In the genomic region with DNA sequence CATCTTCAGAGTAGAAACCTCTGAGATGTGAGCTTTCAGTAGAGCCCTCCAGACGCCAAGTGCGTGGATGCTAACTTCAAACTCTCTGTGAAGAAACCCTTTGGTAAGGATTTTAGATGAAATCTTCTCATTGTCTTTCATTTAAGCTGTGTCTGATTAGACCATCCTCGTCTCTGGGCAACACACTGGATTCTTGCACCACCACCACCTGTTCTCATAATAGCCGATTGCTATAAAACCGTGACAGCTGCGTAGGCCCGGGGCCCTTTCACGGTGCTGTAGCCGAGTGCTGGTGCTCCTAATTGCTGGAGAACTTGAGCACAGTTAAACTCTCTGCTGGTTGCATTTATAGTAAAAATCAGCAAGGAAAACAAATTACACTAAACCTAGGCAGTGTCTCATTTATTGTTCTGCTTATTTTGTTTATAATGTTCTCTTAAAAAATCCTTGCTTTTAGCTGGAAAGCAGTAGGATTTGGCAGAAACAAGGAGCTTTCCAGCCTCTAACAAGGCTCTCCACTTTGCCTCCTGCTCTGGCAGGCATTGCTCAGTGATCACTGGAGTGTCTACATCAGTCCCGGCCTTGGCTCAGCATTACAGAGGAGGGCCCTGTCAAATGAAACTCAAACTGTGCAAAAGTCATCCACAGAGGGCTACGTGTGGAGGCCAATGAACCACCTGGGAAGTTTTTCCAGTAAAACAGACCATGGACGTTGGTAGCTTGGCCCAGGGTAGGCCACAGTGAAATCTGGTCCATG, we compare ENCODE assay signal across 14 cellular contexts. TPM values are rescaled to one million over a fixed set of nuclear protein-coding genes. Genes with fewer than 3 reads are reported as not detected.
DNase-seq lines count a peak whose midpoint lies in the region; ATAC-seq and TF ChIP-seq lines count a peak whose summit lies in the region.
"Had no signal": no experiment of that assay in that cellular context is flagged by ENCODE, and none has a peak within 500 bp of the region (broad histone marks: within the 10 kb centered on the region; RNA-seq: fewer than 3 reads in every experiment).

No MANE protein-coding gene starts in this region.

- no peaks in the 10 kb centered on the region for H3K27me3 ChIP-seq in GM23338 (ENCODE audit: insufficient read depth)

- H3F3A ChIP-seq in GM23338 (replicated peaks; ENCODE audit: low read depth): no peaks in the 10 kb centered on the region

- H3K4me3 Mint-ChIP-seq in GM23338 (no peak overlapping the region), nephron (no peak overlapping the region)
- H3K4me3 Mint-ChIP-seq: B cell; CD4-positive, alpha-beta T cell; HFFc6 had no signal

- no peak overlapping the region for H3K4me2 ChIP-seq in GM23338

- H3K27me3 Mint-ChIP-seq in GM23338 (ENCODE audit: insufficient read depth, low read depth, poor library complexity) (peaks cover 3% of the 10 kb centered on the region), nephron (ENCODE audit: low read depth) (peaks cover 7% of the 10 kb centered on the region)
- H3K27me3 Mint-ChIP-seq: CD4-positive, alpha-beta T cell had no signal

- H3K4me1 Mint-ChIP-seq in GM23338 (peaks cover 7% of the 10 kb centered on the region), nephron (peaks cover 27% of the 10 kb centered on the region)
- H3K4me1 Mint-ChIP-seq: B cell had no signal

- H3K36me3 Mint-ChIP-seq in GM23338 (ENCODE audit: low read depth) (no peaks in the 10 kb centered on the region), nephron (ENCODE audit: low read depth) (no peaks in the 10 kb centered on the region)

- no peak overlapping the region for H3K27ac Mint-ChIP-seq in GM23338
- H3K27ac Mint-ChIP-seq in nephron: peak overlapping the region; percentile 25 to 73 (median 38)
- H3K27ac Mint-ChIP-seq: B cell; CD4-positive, alpha-beta T cell; HFFc6 had no signal

- no peaks in the 10 kb centered on the region for H4K20me1 ChIP-seq in GM23338 (replicated peaks; ENCODE audit: insufficient read depth)

- TF ChIP-seq CTCF in GM23338 (conservative IDR thresholded peaks at IDR 0.05; ENCODE audit: low read depth in 2 of 2) (no peak), nephron (IDR thresholded peaks at IDR 0.05; ENCODE audit: unreplicated experiment in 3 of 3) (no peak)

- H3K4me3 ChIP-seq in GM23338: no peak overlapping the region

- no peak for DNase-seq in GM23338 (ENCODE audit: low spot score)
- peak; percentile 65 for DNase-seq in NCI-H1694 (lab: John Stamatoyannopoulos, UW)
- peak; percentile 31 for DNase-seq in SHP77 treated with DMSO at 0.1 percent for 48 hours (lab: John Stamatoyannopoulos, UW)
- DNase-seq in NCI-H1436 treated with DMSO at 0.1 percent for 48 hours (lab: John Stamatoyannopoulos, UW): no peak
- no peak for DNase-seq in KG1 (lab: John Stamatoyannopoulos, UW)
- no peak for DNase-seq in superior temporal gyrus (ENCODE audit: extremely low spot score)
- DNase-seq: CD4-positive, alpha-beta T cell; HFFc6; NCI-H69; T-helper 9 cell had no signal

- no peaks in the 10 kb centered on the region for H3K9me2 ChIP-seq in GM23338 (ENCODE audit: insufficient read depth)

- no peaks in the 10 kb centered on the region for H3K79me2 ChIP-seq in GM23338 (replicated peaks; ENCODE audit: insufficient read depth)

- no peaks in the 10 kb centered on the region for H3K4me1 ChIP-seq in GM23338 (ENCODE audit: insufficient read depth)

- ATAC-seq in GM23338: no peak
- ATAC-seq in HG03139 (IDR thresholded peaks at IDR 0.05; ENCODE audit: unreplicated experiment): no peak
- ATAC-seq: HepG2 had no signal

- no peaks in the 10 kb centered on the region for H3K36me3 ChIP-seq in GM23338 (ENCODE audit: insufficient read depth)

- H3K27ac ChIP-seq in GM23338 (ENCODE audit: low read depth): no peak overlapping the region

- H2AFZ ChIP-seq in GM23338: 0 out of 2 replicates have a peak overlapping the region, but pooled peaks have one; percentile 6

- H3K9me3 Mint-ChIP-seq in GM23338 (no peaks in the 10 kb centered on the region), nephron (no peaks in the 10 kb centered on the region)
- H3K9me3 Mint-ChIP-seq: CD4-positive, alpha-beta T cell; HFFc6 had no signal

TF ChIP-seq in GM23338, 12 proteins besides CTCF, POLR2A, EP300 and RAD21 (continues in another document):
- TF ChIP-seq ZNF331 (CRISPR knock-in tag; IDR thresholded peaks at IDR 0.05; ENCODE audit: low read depth) (no peak), EZH2phosphoT487 (IDR thresholded peaks at IDR 0.05; ENCODE audit: unreplicated experiment) (no peak), EZH2 (IDR thresholded peaks at IDR 0.05; ENCODE audit: low read depth, unreplicated experiment) (no peak), NANOG (IDR thresholded peaks at IDR 0.05; ENCODE audit: borderline replicate concordance) (no peak), POLR2AphosphoS5 (IDR thresholded peaks at IDR 0.05; ENCODE audit: low read depth) (no peak), STAT1 (IDR thresholded peaks at IDR 0.05; ENCODE audit: unreplicated experiment) (no peak), CREB1 (CRISPR knock-in tag; IDR thresholded peaks at IDR 0.05; ENCODE audit: low read depth) (no peak), ZNF114 (CRISPR knock-in tag; IDR thresholded peaks at IDR 0.05) (no peak)
- TF ChIP-seq, protein P1, sequence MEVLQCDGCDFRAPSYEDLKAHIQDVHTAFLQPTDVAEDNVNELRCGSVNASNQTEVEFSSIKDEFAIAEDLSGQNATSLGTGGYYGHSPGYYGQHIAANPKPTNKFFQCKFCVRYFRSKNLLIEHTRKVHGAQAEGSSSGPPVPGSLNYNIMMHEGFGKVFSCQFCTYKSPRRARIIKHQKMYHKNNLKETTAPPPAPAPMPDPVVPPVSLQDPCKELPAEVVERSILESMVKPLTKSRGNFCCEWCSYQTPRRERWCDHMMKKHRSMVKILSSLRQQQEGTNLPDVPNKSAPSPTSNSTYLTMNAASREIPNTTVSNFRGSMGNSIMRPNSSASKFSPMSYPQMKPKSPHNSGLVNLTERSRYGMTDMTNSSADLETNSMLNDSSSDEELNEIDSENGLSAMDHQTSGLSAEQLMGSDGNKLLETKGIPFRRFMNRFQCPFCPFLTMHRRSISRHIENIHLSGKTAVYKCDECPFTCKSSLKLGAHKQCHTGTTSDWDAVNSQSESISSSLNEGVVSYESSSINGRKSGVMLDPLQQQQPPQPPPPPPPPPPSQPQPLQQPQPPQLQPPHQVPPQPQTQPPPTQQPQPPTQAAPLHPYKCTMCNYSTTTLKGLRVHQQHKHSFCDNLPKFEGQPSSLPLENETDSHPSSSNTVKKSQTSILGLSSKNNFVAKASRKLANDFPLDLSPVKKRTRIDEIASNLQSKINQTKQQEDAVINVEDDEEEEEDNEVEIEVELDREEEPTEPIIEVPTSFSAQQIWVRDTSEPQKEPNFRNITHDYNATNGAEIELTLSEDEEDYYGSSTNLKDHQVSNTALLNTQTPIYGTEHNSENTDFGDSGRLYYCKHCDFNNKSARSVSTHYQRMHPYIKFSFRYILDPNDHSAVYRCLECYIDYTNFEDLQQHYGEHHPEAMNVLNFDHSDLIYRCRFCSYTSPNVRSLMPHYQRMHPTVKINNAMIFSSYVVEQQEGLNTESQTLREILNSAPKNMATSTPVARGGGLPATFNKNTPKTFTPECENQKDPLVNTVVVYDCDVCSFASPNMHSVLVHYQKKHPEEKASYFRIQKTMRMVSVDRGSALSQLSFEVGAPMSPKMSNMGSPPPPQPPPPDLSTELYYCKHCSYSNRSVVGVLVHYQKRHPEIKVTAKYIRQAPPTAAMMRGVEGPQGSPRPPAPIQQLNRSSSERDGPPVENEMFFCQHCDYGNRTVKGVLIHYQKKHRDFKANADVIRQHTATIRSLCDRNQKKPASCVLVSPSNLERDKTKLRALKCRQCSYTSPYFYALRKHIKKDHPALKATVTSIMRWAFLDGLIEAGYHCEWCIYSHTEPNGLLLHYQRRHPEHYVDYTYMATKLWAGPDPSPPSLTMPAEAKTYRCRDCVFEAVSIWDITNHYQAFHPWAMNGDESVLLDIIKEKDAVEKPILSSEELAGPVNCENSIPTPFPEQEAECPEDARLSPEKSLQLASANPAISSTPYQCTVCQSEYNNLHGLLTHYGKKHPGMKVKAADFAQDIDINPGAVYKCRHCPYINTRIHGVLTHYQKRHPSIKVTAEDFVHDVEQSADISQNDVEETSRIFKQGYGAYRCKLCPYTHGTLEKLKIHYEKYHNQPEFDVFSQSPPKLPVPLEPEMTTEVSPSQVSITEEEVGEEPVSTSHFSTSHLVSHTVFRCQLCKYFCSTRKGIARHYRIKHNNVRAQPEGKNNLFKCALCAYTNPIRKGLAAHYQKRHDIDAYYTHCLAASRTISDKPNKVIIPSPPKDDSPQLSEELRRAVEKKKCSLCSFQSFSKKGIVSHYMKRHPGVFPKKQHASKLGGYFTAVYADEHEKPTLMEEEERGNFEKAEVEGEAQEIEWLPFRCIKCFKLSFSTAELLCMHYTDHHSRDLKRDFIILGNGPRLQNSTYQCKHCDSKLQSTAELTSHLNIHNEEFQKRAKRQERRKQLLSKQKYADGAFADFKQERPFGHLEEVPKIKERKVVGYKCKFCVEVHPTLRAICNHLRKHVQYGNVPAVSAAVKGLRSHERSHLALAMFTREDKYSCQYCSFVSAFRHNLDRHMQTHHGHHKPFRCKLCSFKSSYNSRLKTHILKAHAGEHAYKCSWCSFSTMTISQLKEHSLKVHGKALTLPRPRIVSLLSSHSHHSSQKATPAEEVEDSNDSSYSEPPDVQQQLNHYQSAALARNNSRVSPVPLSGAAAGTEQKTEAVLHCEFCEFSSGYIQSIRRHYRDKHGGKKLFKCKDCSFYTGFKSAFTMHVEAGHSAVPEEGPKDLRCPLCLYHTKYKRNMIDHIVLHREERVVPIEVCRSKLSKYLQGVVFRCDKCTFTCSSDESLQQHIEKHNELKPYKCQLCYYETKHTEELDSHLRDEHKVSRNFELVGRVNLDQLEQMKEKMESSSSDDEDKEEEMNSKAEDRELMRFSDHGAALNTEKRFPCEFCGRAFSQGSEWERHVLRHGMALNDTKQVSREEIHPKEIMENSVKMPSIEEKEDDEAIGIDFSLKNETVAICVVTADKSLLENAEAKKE (CRISPR knock-in tag; IDR thresholded peaks at IDR 0.05): no peak
- TF ChIP-seq, protein P2, sequence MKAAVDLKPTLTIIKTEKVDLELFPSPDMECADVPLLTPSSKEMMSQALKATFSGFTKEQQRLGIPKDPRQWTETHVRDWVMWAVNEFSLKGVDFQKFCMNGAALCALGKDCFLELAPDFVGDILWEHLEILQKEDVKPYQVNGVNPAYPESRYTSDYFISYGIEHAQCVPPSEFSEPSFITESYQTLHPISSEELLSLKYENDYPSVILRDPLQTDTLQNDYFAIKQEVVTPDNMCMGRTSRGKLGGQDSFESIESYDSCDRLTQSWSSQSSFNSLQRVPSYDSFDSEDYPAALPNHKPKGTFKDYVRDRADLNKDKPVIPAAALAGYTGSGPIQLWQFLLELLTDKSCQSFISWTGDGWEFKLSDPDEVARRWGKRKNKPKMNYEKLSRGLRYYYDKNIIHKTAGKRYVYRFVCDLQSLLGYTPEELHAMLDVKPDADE (IDR thresholded peaks at IDR 0.05): no peak

RNA-seq across cellular contexts. Expression of a gene that starts 40.9 kb away (rescaled TPM):
- 20.7 and 22.9 TPM in 2 replicates for total RNA-seq in GM23338 (2014; rRNA removed; shearing (Covaris generic))
- polyA plus RNA-seq in GM23338 (2016; fragmentation: Nextera tagmentation; extraction: Ambion mirVana): 14.6 and 18.4 TPM in 2 replicates

Comparison
In these comparisons a context has a peak if more than half of its experiments do, and no peak if none do; other contexts are left out.
1. DNase-seq: peak in NCI-H1694 (single experiment) and SHP77 treated with DMSO at 0.1 percent for 48 hours (single experiment); none in GM23338 (single experiment), NCI-H1436 treated with DMSO at 0.1 percent for 48 hours (single experiment), KG1 (single experiment) and superior temporal gyrus (single experiment).